1 cellular context compared by ENCODE assay signal in the genomic region with DNA sequence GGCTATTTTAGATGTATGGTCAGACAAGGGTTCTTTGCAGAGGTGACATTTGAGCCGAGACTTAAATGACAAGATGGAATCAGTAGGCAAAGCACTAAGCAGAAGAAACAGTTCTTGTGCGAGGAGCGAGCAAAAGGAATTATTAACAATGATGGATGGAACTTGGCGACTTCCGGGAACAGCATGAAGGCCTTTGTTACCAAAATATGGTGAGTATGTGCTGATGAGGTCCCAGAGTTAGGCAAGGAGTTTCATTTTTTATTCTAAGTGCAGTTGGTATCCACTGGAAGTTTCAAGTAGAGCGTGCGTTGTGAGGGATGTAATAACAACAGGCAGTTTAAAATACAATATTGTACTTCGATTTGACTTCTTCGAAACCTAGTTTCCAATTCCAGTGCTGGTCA.
TF ChIP-seq lines count a peak whose summit lies in the region.

No MANE protein-coding gene starts in this region.

TF ChIP-seq in HEK293, 187 proteins besides CTCF, POLR2A, EP300 and RAD21 (continued from another document):
- TF ChIP-seq, protein P1, sequence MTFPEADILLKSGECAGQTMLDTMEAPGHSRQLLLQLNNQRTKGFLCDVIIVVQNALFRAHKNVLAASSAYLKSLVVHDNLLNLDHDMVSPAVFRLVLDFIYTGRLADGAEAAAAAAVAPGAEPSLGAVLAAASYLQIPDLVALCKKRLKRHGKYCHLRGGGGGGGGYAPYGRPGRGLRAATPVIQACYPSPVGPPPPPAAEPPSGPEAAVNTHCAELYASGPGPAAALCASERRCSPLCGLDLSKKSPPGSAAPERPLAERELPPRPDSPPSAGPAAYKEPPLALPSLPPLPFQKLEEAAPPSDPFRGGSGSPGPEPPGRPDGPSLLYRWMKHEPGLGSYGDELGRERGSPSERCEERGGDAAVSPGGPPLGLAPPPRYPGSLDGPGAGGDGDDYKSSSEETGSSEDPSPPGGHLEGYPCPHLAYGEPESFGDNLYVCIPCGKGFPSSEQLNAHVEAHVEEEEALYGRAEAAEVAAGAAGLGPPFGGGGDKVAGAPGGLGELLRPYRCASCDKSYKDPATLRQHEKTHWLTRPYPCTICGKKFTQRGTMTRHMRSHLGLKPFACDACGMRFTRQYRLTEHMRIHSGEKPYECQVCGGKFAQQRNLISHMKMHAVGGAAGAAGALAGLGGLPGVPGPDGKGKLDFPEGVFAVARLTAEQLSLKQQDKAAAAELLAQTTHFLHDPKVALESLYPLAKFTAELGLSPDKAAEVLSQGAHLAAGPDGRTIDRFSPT (tag by site-specific recombination; IDR thresholded peaks at IDR 0.05): no peak
- TF ChIP-seq ZNF391 (tag by site-specific recombination; IDR thresholded peaks at IDR 0.05; ENCODE audit: borderline replicate concordance, low read depth) (no peak), ZNF768 (tag by site-specific recombination; IDR thresholded peaks at IDR 0.05) (0 out of 2 replicates have a peak, but pooled peaks have one; percentile 64), ZNF335 (tag by site-specific recombination; conservative IDR thresholded peaks at IDR 0.05) (peak; percentile 39), ZNF660 (tag by site-specific recombination; IDR thresholded peaks at IDR 0.05) (peak; percentile 13; the same call in 1 of the 2 replicates)
- TF ChIP-seq, protein P2, sequence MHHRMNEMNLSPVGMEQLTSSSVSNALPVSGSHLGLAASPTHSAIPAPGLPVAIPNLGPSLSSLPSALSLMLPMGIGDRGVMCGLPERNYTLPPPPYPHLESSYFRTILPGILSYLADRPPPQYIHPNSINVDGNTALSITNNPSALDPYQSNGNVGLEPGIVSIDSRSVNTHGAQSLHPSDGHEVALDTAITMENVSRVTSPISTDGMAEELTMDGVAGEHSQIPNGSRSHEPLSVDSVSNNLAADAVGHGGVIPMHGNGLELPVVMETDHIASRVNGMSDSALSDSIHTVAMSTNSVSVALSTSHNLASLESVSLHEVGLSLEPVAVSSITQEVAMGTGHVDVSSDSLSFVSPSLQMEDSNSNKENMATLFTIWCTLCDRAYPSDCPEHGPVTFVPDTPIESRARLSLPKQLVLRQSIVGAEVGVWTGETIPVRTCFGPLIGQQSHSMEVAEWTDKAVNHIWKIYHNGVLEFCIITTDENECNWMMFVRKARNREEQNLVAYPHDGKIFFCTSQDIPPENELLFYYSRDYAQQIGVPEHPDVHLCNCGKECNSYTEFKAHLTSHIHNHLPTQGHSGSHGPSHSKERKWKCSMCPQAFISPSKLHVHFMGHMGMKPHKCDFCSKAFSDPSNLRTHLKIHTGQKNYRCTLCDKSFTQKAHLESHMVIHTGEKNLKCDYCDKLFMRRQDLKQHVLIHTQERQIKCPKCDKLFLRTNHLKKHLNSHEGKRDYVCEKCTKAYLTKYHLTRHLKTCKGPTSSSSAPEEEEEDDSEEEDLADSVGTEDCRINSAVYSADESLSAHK (tag by site-specific recombination; IDR thresholded peaks at IDR 0.05): peak; percentile 91
